12 cellular contexts compared by ENCODE assay signal in genomic region chr16:35598696-35599332, GRCh38.
DNase-seq lines count a peak whose midpoint lies in the region; ATAC-seq and TF ChIP-seq lines count a peak whose summit lies in the region.
"Had no signal": no experiment of that assay in that cellular context is flagged by ENCODE, and none has a peak within 500 bp of the region (broad histone marks: within the 10 kb centered on the region; RNA-seq: fewer than 3 reads in every experiment).

No MANE protein-coding gene starts in this region.

- TF ChIP-seq CTCF in PC-9 (conservative IDR thresholded peaks at IDR 0.05) = no peak
- no peak for TF ChIP-seq CTCF in esophagus squamous epithelium (IDR thresholded peaks at IDR 0.05)

- no peaks in the 10 kb centered on the region for H3K36me3 ChIP-seq in PC-9 (ENCODE audit: low read depth)
- H3K36me3 ChIP-seq in esophagus squamous epithelium = no peaks in the 10 kb centered on the region

- H2AFZ ChIP-seq in PC-9 = peak overlapping the region; percentile 72

- intact Hi-C loops in PC-9 (cut with micrococcal nuclease; ENCODE audit: unreplicated experiment) (no loop called here), esophagus squamous epithelium (cut with DNase I) (no loop called here)

- no peak overlapping the region for H3K27ac ChIP-seq in PC-9
- peak overlapping the region; percentile 79 to 91 (median 86) for H3K27ac ChIP-seq in esophagus squamous epithelium

- no peak for ATAC-seq in HG03097 (IDR thresholded peaks at IDR 0.05; ENCODE audit: low FRiP score, unreplicated experiment)
- ATAC-seq: activated CD8-positive, alpha-beta memory T cell treated with anti-CD3 and anti-CD28 coated beads, Interleukin-2, amount 10 ng/mL, durations not matched to agents 7 days and 5 days; activated naive CD4-positive, alpha-beta T cell treated with anti-CD3 and anti-CD28 coated beads, Interleukin-2, amount 50 U/mL, for 72 hours had no signal

- H3K4me3 ChIP-seq in PC-9 (peak overlapping the region; percentile 43; the same call in 1 of the 2 replicates), esophagus squamous epithelium (peak overlapping the region; percentile 18 to 43 (median 22))

- no peaks in the 10 kb centered on the region for H3K79me2 ChIP-seq in PC-9 (ENCODE audit: low read depth)

- H3K4me1 ChIP-seq in PC-9 (replicated peaks; ENCODE audit: insufficient read depth) = no peaks in the 10 kb centered on the region
- peaks cover 0 to 59% (median 8%) of the 10 kb centered on the region in 3 donors for H3K4me1 ChIP-seq in esophagus squamous epithelium

- peak overlapping the region; percentile 67 for H3K4me2 ChIP-seq in PC-9

- POLR2A ChIA-PET in PC-9 (lab: Charles Lee; ENCODE audit: unreplicated experiment) = no interaction called here

- H3K9me3 ChIP-seq in PC-9 (ENCODE audit: insufficient read depth, low read depth) = no peaks in the 10 kb centered on the region
- no peaks in the 10 kb centered on the region for H3K9me3 ChIP-seq in esophagus squamous epithelium

- no peak for TF ChIP-seq POLR2A in esophagus squamous epithelium (IDR thresholded peaks at IDR 0.05)

- CTCF ChIA-PET in PC-9 (lab: Charles Lee) = no interaction called here

- no peaks in the 10 kb centered on the region for H4K20me1 ChIP-seq in PC-9 (ENCODE audit: insufficient read depth)

- H3K27me3 ChIP-seq in PC-9 (ENCODE audit: insufficient read depth, low read depth) (no peaks in the 10 kb centered on the region), esophagus squamous epithelium (no peaks in the 10 kb centered on the region)

- DNase-seq in DMS114 treated with DMSO at 0.1 percent for 48 hours (lab: John Stamatoyannopoulos, UW; ENCODE audit: unreplicated experiment) (peak; percentile 10), Kasumi-1 (lab: John Stamatoyannopoulos, UW) (peak; percentile 69 to 74), PC-9 (peak in 1 of 2 experiments; percentile 18), esophagus squamous epithelium (lab: John Stamatoyannopoulos, UW) (no peak), NCI-H146 (lab: John Stamatoyannopoulos, UW) (no peak), midbrain (lab: John Stamatoyannopoulos, UW) (no peak), OCI-M2 (lab: John Stamatoyannopoulos, UW; ENCODE audit: unreplicated experiment) (no peak)
- DNase-seq: activated CD8-positive, alpha-beta memory T cell treated with anti-CD3 and anti-CD28 coated beads, Interleukin-2, amount 10 ng/mL, durations not matched to agents 7 days and 5 days; caudate nucleus; NCI-H1092 had no signal

- H3K9me2 ChIP-seq in PC-9 (ENCODE audit: insufficient read depth) = no peaks in the 10 kb centered on the region

- 39 to 44% methylated on average over 9 of the region's 9 CpGs for WGBS in esophagus squamous epithelium, 2 donors

- BruUV-seq in PC-9 (replicated peaks; lab: Mats Ljungman, UMichigan) = no TSS peak

- H3F3A ChIP-seq in PC-9 (ENCODE audit: insufficient read depth, low read depth) = no peaks in the 10 kb centered on the region

Comparison
In these comparisons a context has a peak if more than half of its experiments do, and no peak if none do; other contexts are left out.
1. DNase-seq: peak in DMS114 treated with DMSO at 0.1 percent for 48 hours (single experiment) and Kasumi-1 (2 of 2); none in esophagus squamous epithelium (single experiment), NCI-H146 (single experiment), midbrain (single experiment) and OCI-M2 (single experiment).